In the genomic region with DNA sequence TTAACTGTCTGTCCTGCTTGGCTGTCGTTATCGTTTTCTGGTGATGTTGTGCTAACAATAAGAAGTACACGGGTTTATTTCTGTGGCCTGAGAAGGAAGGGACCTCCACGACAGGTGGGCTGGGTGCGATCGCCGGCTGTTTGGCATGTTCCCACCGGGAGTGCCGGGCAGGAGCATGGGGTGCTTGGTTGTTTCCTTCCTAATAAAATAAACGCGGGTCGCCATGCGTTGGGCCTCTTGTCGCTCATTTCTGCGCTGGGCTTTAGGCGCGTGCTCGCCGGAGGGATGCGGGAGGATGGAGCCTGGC, we compare ENCODE assay signal across 9 cellular contexts. TPM values are rescaled to one million over a fixed set of nuclear protein-coding genes. Genes with fewer than 3 reads are reported as not detected.
DNase-seq lines count a peak whose midpoint lies in the region; ATAC-seq and TF ChIP-seq lines count a peak whose summit lies in the region.
"Had no signal": no experiment of that assay in that cellular context is flagged by ENCODE, and none has a peak within 500 bp of the region (broad histone marks: within the 10 kb centered on the region; RNA-seq: fewer than 3 reads in every experiment).

No MANE protein-coding gene starts in this region.

- dilution Hi-C loops in mammary epithelial cell (cut with HindIII; ENCODE audit: low sequenced_read_pairs), result no loop called here

- no peaks in the 10 kb centered on the region for H4K20me1 ChIP-seq in mammary epithelial cell (ENCODE audit: insufficient read depth, low read length)

- intact Hi-C loops in mammary epithelial cell (cut with micrococcal nuclease), result no loop called here

- H3K36me3 ChIP-seq in mammary epithelial cell (ENCODE audit: insufficient read depth, low read length), result no peaks in the 10 kb centered on the region

- H3K9me3 Mint-ChIP-seq in naive B cell, result peaks cover 0 to 6% (median 0%) of the 10 kb centered on the region in 7 donors

- peak; percentile 9 for ATAC-seq in HG03442 (IDR thresholded peaks at IDR 0.05; ENCODE audit: unreplicated experiment)
- no peak for ATAC-seq in naive B cell (ENCODE audit: low read depth in 2 of 2)
- no peak for ATAC-seq in GM19023 (IDR thresholded peaks at IDR 0.05; ENCODE audit: unreplicated experiment)

- no TSS peak for BruUV-seq in mammary epithelial cell (replicated peaks; lab: Mats Ljungman, UMichigan)

- in situ Hi-C loops in mammary epithelial cell (cut with MboI; ENCODE audit: low sequenced_read_pairs in 2 of 2), result no loop called here

- H3K9ac ChIP-seq in mammary epithelial cell (ENCODE audit: insufficient read depth, low read length), result no peak overlapping the region

- WGBS in mammary epithelial cell (ENCODE audit: low coverage, missing lambda C conversion rate), result 64% methylated on average over 8 of the region's 20 CpGs

- H3K27ac ChIP-seq in mammary epithelial cell (ENCODE audit: insufficient read depth, low read depth, low read length), result no peak overlapping the region

- peak overlapping the region; percentile 42 for H3K4me3 ChIP-seq in AG10803 (ENCODE audit: low read length)
- peak overlapping the region in 1 of 3 experiments; percentile 31 for H3K4me3 ChIP-seq in mammary epithelial cell (replicated peaks in 1 of 3; ENCODE audit: insufficient read depth in 1 of 3, low read depth in 2 of 3, low read length in 3 of 3)

- H3K4me1 Mint-ChIP-seq in naive B cell, result peaks cover 13 to 18% (median 15%) of the 10 kb centered on the region in 3 donors

- peak overlapping the region; percentile 29 to 97 (median 90) for H3K27ac Mint-ChIP-seq in naive B cell

- no peaks in the 10 kb centered on the region for H3K36me3 Mint-ChIP-seq in naive B cell

- no peaks in the 10 kb centered on the region for H3K9me3 ChIP-seq in mammary epithelial cell (replicated peaks; ENCODE audit: insufficient read depth, low read length)

- DNase-seq in AG10803 (ENCODE audit: low read depth) (no peak), mammary epithelial cell (no peak), naive B cell (no peak), GM19238 (ENCODE audit: insufficient read length, low spot score) (no peak)
- DNase-seq in activated CD4-positive, CD25-positive, alpha-beta regulatory T cell treated with anti-CD3 and anti-CD28 coated beads, Interleukin-2, amount 50 U/mL, for 72 hours, result no peak
- DNase-seq in stimulated activated CD4-positive, alpha-beta T cell treated with anti-CD3 and anti-CD28 coated beads, Interleukin-2, amount 100 ng/mL, for 48 hours, result no peak
- DNase-seq: NCI-H1694 treated with DMSO at 0.1 percent for 48 hours had no signal

- H2AFZ ChIP-seq in mammary epithelial cell (ENCODE audit: low read depth, low read length), result no peak overlapping the region

- CTCF ChIA-PET in mammary epithelial cell (lab: Charles Lee; ENCODE audit: low non-redundant PET), result no interaction called here

- H3K4me2 ChIP-seq in mammary epithelial cell (ENCODE audit: insufficient read depth, low read depth, low read length), result peak overlapping the region; percentile 74

- H3K27me3 ChIP-seq in mammary epithelial cell (ENCODE audit: insufficient read depth, low read length), result no peaks in the 10 kb centered on the region

- peak overlapping the region; percentile 77 to 90 (median 84) for H3K4me3 Mint-ChIP-seq in naive B cell

- peaks cover 37% of the 10 kb centered on the region for H3K79me2 ChIP-seq in mammary epithelial cell (ENCODE audit: insufficient read depth, low read length)

- TF ChIP-seq CTCF in AG10803 (conservative IDR thresholded peaks at IDR 0.05; ENCODE audit: low read length), result no peak
- no peak for TF ChIP-seq CTCF in mammary epithelial cell (conservative IDR thresholded peaks at IDR 0.05 in 1 of 2, IDR thresholded peaks at IDR 0.05 in 1 of 2; ENCODE audit: extremely low read depth in 1 of 2, insufficient read depth in 1 of 2, low read depth in 1 of 2, low read length in 2 of 2)

- no peaks in the 10 kb centered on the region for H3K4me1 ChIP-seq in mammary epithelial cell (ENCODE audit: insufficient read depth, low read length)

- no peaks in the 10 kb centered on the region for H3K27me3 Mint-ChIP-seq in naive B cell

RNA-seq across cellular contexts. Expression of a gene that starts 0.7 kb away (rescaled TPM):
- total RNA-seq in mammary epithelial cell, result 100 to 1,000 TPM; 100 to 109 TPM
- 112 TPM for polyA plus RNA-seq in mammary epithelial cell
- polyA minus RNA-seq in mammary epithelial cell, result 132 TPM
- 10 to 100 TPM; 28.4 to 44.3 (median 35.5) TPM for polyA plus RNA-seq in naive B cell (ENCODE audit: low read depth in 6 of 6)

RNA-seq across cellular contexts. Expression of a gene that starts 7.7 kb away (rescaled TPM):
- total RNA-seq in mammary epithelial cell, result 10 to 100 TPM; 15.8 to 50.7 TPM
- polyA plus RNA-seq in mammary epithelial cell (42.7 TPM), naive B cell (ENCODE audit: low read depth in 6 of 6) (10 to 100 TPM; 23.8 to 35.2 (median 28.2) TPM)
- 24.8 TPM for polyA minus RNA-seq in mammary epithelial cell

RNA-seq across cellular contexts. Expression of a gene that starts 7.8 kb away (rescaled TPM):
- total RNA-seq in mammary epithelial cell, result 10 to 100 TPM; 56.0 to 71.4 TPM
- polyA plus RNA-seq in mammary epithelial cell (81.5 TPM), naive B cell (ENCODE audit: low read depth in 6 of 6) (100 to 1,000 TPM in 1 of 6 donors, 10 to 100 TPM in 5; 81.8 to 173 (median 88.7) TPM)
- polyA minus RNA-seq in mammary epithelial cell, result 93.3 TPM

RNA-seq across cellular contexts. Expression of a gene that starts 21.8 kb away (rescaled TPM):
- 10 to 100 TPM; 21.2 to 56.9 TPM for total RNA-seq in mammary epithelial cell
- 29.4 TPM for polyA plus RNA-seq in mammary epithelial cell
- 55.2 TPM for polyA minus RNA-seq in mammary epithelial cell
- 1 to 10 TPM in 3 of 6 donors, under 1 TPM in 3; 0.68 to 1.6 (median 0.99) TPM for polyA plus RNA-seq in naive B cell (ENCODE audit: low read depth in 6 of 6)

RNA-seq across cellular contexts. Expression of a gene that starts 24.9 kb away (rescaled TPM):
- 10 to 100 TPM; 19.5 to 31.0 TPM for total RNA-seq in mammary epithelial cell
- polyA plus RNA-seq in mammary epithelial cell (18.6 TPM), naive B cell (ENCODE audit: low read depth in 6 of 6) (10 to 100 TPM; 31.6 to 50.2 (median 36.6) TPM)
- polyA minus RNA-seq in mammary epithelial cell, result 22.8 TPM
